8 cellular contexts compared by ENCODE assay signal in the genomic region with DNA sequence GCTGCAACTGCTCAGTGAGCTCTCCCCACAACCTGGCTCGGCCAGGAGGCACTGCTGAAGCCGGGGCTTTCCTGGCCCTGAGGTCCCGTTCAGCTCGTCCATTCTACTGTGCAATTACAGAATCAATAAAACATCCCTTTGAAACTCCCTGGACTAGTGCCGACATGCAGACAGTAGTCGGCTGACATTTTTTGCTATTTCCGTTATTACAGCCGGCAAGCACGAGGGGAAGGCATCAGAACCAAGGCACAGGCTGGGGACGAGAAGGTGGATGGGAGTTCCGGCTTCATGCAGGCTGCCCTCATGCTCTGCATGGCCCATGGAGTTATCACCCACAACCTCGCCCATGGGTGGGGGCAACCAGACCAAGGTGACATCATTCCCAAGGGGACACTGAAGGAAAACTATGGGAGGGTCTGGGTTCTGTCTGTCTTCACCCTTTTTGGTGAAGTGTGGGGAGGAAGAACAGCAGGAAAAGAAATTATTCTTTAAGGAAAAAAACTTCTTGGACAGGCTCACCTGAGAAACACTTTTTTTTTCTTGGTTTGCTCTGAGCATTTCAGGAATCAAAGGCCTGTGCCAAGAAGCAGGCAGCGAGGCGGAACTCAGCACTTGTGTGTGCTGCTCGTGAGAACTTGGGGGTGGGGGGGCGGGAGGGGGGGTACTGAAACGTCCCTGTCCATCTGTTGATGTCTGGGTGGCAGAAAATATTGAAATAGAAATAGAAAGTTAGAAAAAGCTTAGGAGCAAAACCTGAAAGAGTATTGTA.
DNase-seq lines count a peak whose midpoint lies in the region; ATAC-seq and TF ChIP-seq lines count a peak whose summit lies in the region.

No MANE protein-coding gene starts in this region.

- H3K79me1 ChIP-seq in mesendoderm (ENCODE audit: low read length) = no peaks in the 10 kb centered on the region

- H4K5ac ChIP-seq in mesendoderm (ENCODE audit: low read length) = no peak overlapping the region

- no peaks in the 10 kb centered on the region for H3K27me3 Mint-ChIP-seq in naive B cell

- WGBS in mesendoderm (ENCODE audit: extremely low coverage, insufficient coverage, low lambda C conversion rate) = no CpG with 5 or more reads among the region's 17 CpGs

- H3K23ac ChIP-seq in mesendoderm (ENCODE audit: low read length) = no peak overlapping the region

- no peak overlapping the region for H2BK15ac ChIP-seq in mesendoderm (replicated peaks; ENCODE audit: low read depth)

- CTCF ChIA-PET in HEK293T (lab: Yijun Ruan, JAX) = interaction anchor here (1.1 kb wide), 1 partner anchor 12 kb away, joined by 4 read pairs; no protein-coding TSS in a partner anchor

- H3K4ac ChIP-seq in mesendoderm (ENCODE audit: low read depth, low read length) = no peak overlapping the region

- peaks cover 10% of the 10 kb centered on the region for H3K4me1 ChIP-seq in colonic mucosa
- peaks cover 8% of the 10 kb centered on the region for H3K4me1 ChIP-seq in mesendoderm (ENCODE audit: control insufficient read depth, low read depth, low read length)

- DNase-seq in AG10803 (ENCODE audit: low read depth) (peak; percentile 72), HEK293T (ENCODE audit: extremely low spot score) (peak; percentile 26), colonic mucosa (peak; percentile 62), naive B cell (peak; percentile 39), mesendoderm (no peak)
- no peak for DNase-seq in stimulated activated naive CD4-positive, alpha-beta T cell treated with Interleukin-2 at 50 U/mL for 16 hours (lab: John Stamatoyannopoulos, UW)

- peak overlapping the region; percentile 21 for H3K27ac ChIP-seq in colonic mucosa
- H3K27ac ChIP-seq in mesendoderm (ENCODE audit: low read depth, low read length) = no peak overlapping the region

- peaks cover 77 to 99% (median 96%) of the 10 kb centered on the region in 3 donors for H3K4me1 Mint-ChIP-seq in naive B cell

- H3K9me3 ChIP-seq in colonic mucosa = no peaks in the 10 kb centered on the region

- H3K9ac ChIP-seq in colonic mucosa (ENCODE audit: low read depth in 2 of 2, low read length in 2 of 2) (peak overlapping the region in 1 of 2 donors; percentile 46), mesendoderm (ENCODE audit: low read length) (no peak overlapping the region)

- H3K27me3 ChIP-seq in colonic mucosa (no peaks in the 10 kb centered on the region), mesendoderm (ENCODE audit: insufficient read depth, low read length, poor library complexity) (no peaks in the 10 kb centered on the region)

- no peak overlapping the region for H4K8ac ChIP-seq in mesendoderm (ENCODE audit: low read depth, low read length)

- peak overlapping the region; percentile 16; the same call in 1 of the 2 replicates for H3K4me3 ChIP-seq in AG10803 (ENCODE audit: low read length)
- H3K4me3 ChIP-seq in colonic mucosa = no peak overlapping the region
- H3K4me3 ChIP-seq in mesendoderm (ENCODE audit: low read length) = no peak overlapping the region

- peaks cover 0 to 2% (median 0%) of the 10 kb centered on the region in 7 donors for H3K9me3 Mint-ChIP-seq in naive B cell

- peak; percentile 67 to 73 for ATAC-seq in naive B cell (ENCODE audit: low read depth in 2 of 2)
- ATAC-seq in HG03045 (IDR thresholded peaks at IDR 0.05; ENCODE audit: unreplicated experiment) = no peak
- no peak for ATAC-seq in GM19467 (IDR thresholded peaks at IDR 0.05; ENCODE audit: unreplicated experiment)

- no peak overlapping the region for H3K4me2 ChIP-seq in mesendoderm (ENCODE audit: low read length)

- no peak overlapping the region for H3K56ac ChIP-seq in mesendoderm (ENCODE audit: low read length)

- no peak overlapping the region for H2BK120ac ChIP-seq in mesendoderm (ENCODE audit: low read depth, low read length)

- POLR2A ChIA-PET in HEK293T (lab: Yijun Ruan, JAX) = no interaction called here

- no peaks in the 10 kb centered on the region for H3K36me3 ChIP-seq in colonic mucosa
- no peaks in the 10 kb centered on the region for H3K36me3 ChIP-seq in mesendoderm (ENCODE audit: control insufficient read depth, insufficient read depth, low read length)

- no peak overlapping the region for H2BK5ac ChIP-seq in mesendoderm (ENCODE audit: low read length)

- no peak for TF ChIP-seq CTCF in AG10803 (conservative IDR thresholded peaks at IDR 0.05; ENCODE audit: low read length)
- no peak for TF ChIP-seq CTCF in colonic mucosa (IDR thresholded peaks at IDR 0.05)

- H3K36me3 Mint-ChIP-seq in naive B cell = peaks cover 11 to 16% of the 10 kb centered on the region in 2 donors

- H3K18ac ChIP-seq in mesendoderm (ENCODE audit: low read length) = no peak overlapping the region

- no peak overlapping the region for H2AK5ac ChIP-seq in mesendoderm (ENCODE audit: low read length)

- peak overlapping the region; percentile 58 to 86 (median 73) for H3K4me3 Mint-ChIP-seq in naive B cell

- peak overlapping the region; percentile 73 to 97 (median 94) for H3K27ac Mint-ChIP-seq in naive B cell

- no peaks in the 10 kb centered on the region for H3K79me2 ChIP-seq in mesendoderm (ENCODE audit: control insufficient read depth, insufficient read depth, low read length)

- intact Hi-C loops in colonic mucosa (cut with DNase I) = no loop called here

TF ChIP-seq in HEK293T, 16 proteins besides CTCF, POLR2A, EP300 and RAD21:
- TF ChIP-seq L3MBTL2 (conservative IDR thresholded peaks at IDR 0.05) (peak; percentile 56), LEF1 (IDR thresholded peaks at IDR 0.05; ENCODE audit: borderline replicate concordance) (no peak), HDGF (IDR thresholded peaks at IDR 0.05; ENCODE audit: borderline replicate concordance) (no peak)
- TF ChIP-seq, protein P1, sequence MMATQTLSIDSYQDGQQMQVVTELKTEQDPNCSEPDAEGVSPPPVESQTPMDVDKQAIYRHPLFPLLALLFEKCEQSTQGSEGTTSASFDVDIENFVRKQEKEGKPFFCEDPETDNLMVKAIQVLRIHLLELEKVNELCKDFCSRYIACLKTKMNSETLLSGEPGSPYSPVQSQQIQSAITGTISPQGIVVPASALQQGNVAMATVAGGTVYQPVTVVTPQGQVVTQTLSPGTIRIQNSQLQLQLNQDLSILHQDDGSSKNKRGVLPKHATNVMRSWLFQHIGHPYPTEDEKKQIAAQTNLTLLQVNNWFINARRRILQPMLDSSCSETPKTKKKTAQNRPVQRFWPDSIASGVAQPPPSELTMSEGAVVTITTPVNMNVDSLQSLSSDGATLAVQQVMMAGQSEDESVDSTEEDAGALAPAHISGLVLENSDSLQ (IDR thresholded peaks at IDR 0.05) = no peak

Comparison
In these comparisons a context has a peak if more than half of its experiments do, and no peak if none do; other contexts are left out.
1. DNase-seq: peak in AG10803 (single experiment), HEK293T (single experiment), colonic mucosa (single experiment) and naive B cell (single experiment); none in stimulated activated naive CD4-positive, alpha-beta T cell treated with Interleukin-2 at 50 U/mL for 16 hours (single experiment) and mesendoderm (single experiment).
2. ATAC-seq: peak in naive B cell (2 of 2); none in HG03045 (single experiment) and GM19467 (single experiment).